ENCODE assay signal across 8 cellular contexts in the genomic region with DNA sequence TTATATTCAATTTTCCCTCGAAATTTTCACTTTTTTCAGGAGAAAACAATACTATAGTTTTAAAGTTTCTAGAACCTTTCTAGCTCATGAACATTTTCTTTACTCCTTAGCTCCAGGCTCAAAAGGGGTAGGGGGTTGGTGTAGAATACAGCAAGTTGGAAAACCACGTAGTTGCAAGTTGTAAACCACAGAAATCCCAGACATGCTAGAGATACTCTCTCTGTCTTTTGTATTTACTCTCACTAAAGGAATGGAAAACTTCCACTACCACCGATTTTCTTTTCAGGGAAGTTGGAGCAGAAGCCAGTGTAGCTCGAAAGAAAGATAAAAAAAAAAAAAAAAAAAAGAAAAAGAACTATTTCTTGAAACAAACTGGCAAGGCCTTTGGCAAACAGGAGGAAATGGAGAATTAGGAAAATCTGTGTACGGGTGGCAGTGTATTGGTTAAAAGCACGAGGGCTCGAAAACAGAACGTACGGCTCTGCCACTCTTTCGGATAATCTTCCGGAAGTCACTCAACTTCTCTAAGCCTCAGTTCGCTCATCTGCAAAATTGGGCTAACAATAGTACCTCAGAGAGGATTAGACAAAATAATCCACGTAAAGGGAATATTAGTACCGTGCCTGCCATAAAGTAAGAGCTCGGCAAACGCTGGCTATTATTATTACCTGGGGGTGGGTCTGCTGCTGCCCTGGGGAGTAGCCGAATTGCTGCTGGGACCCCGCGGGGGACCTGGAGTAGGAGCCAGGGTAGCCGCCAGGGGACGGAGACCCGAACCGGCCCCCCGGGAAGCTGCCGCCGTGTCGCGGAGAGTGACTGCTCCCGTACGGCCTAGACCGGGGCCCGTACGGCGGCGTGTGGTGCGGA. TPM values are rescaled to one million over a fixed set of nuclear protein-coding genes. Genes with fewer than 3 reads are reported as not detected.
DNase-seq lines count a peak whose midpoint lies in the region; ATAC-seq and TF ChIP-seq lines count a peak whose summit lies in the region.

No MANE protein-coding gene starts in this region.

- no peak for TF ChIP-seq POLR2A in GM18505 (IDR thresholded peaks at IDR 0.05; ENCODE audit: borderline replicate concordance, extremely low read depth, insufficient read depth, insufficient read length)

- peak overlapping the region; percentile 87 for H3K27ac ChIP-seq in right cardiac atrium (ENCODE audit: low read length)

- 1% methylated on average over 36 of the region's 36 CpGs for WGBS in right cardiac atrium

- no peaks in the 10 kb centered on the region for H3K36me3 ChIP-seq in adipocyte (ENCODE audit: control insufficient read depth, insufficient read depth, low read length, severe bottlenecking)

- DNase-seq in EL (peak; percentile 17), KG1 (lab: John Stamatoyannopoulos, UW) (peak; percentile 54), adipocyte (ENCODE audit: low read depth) (peak; percentile 64), right cardiac atrium (no peak), skeletal muscle cell (ENCODE audit: low read depth) (no peak), NCI-H2171 (lab: John Stamatoyannopoulos, UW) (no peak)

- H3K9me3 ChIP-seq in adipocyte (ENCODE audit: control insufficient read depth, low read length) (no peaks in the 10 kb centered on the region), right cardiac atrium (ENCODE audit: control insufficient read depth, low read length) (no peaks in the 10 kb centered on the region)

- ATAC-seq in GM21423 (IDR thresholded peaks at IDR 0.05; ENCODE audit: unreplicated experiment) (peak; percentile 4), right cardiac atrium (peak; percentile 81 to 83), GM18505 (IDR thresholded peaks at IDR 0.05; ENCODE audit: unreplicated experiment) (no peak)

- peak overlapping the region; percentile 97 for H3K9ac ChIP-seq in adipocyte (ENCODE audit: low read length)

- peaks cover 27% of the 10 kb centered on the region for H3K4me1 ChIP-seq in adipocyte (ENCODE audit: control insufficient read depth, insufficient read depth, low read length)
- no peaks in the 10 kb centered on the region for H3K4me1 ChIP-seq in right cardiac atrium (ENCODE audit: control insufficient read depth, insufficient read depth, low read length)

- H3K4me3 ChIP-seq in adipocyte (ENCODE audit: low read length) (peak overlapping the region; percentile 98), right cardiac atrium (ENCODE audit: low read length) (peak overlapping the region; percentile 86), skeletal muscle cell (ENCODE audit: low read depth, low read length) (peak overlapping the region; percentile 82)

- H3K27me3 ChIP-seq in adipocyte (replicated peaks; ENCODE audit: control insufficient read depth, insufficient read depth, low read length) (no peaks in the 10 kb centered on the region), right cardiac atrium (ENCODE audit: control insufficient read depth, insufficient read depth) (no peaks in the 10 kb centered on the region)

- intact Hi-C loops in right cardiac atrium (cut with DNase I) = no loop called here

RNA-seq across cellular contexts. Expression of a gene that starts 0.6 kb away (rescaled TPM):
- 10 to 100 TPM; 15.8 to 19.9 (median 19.4) TPM for total RNA-seq in right cardiac atrium
- polyA plus RNA-seq in right cardiac atrium = 30.2 TPM

RNA-seq across cellular contexts. Expression of a gene that starts 1.0 kb away (rescaled TPM):
- total RNA-seq in right cardiac atrium = 10 to 100 TPM in 1 of 4 donors, 1 to 10 TPM in 3; 5.7 to 10.3 (median 6.1) TPM
- polyA plus RNA-seq in right cardiac atrium = 6.1 TPM

Comparison
In these comparisons a context has a peak if more than half of its experiments do, and no peak if none do; other contexts are left out.
1. DNase-seq: peak in EL (single experiment), KG1 (single experiment) and adipocyte (single experiment); none in right cardiac atrium (0 of 3), skeletal muscle cell (single experiment) and NCI-H2171 (single experiment).
2. Peak in every context shown above with its lines, with median percentiles within 50 percentile points of each other: H3K4me3 ChIP-seq.